In genomic region chr4:187480146-187481145, GRCh38 we compare ENCODE assay signal across 16 cellular contexts.
DNase-seq lines count a peak whose midpoint lies in the region; ATAC-seq, FAIRE-seq and TF ChIP-seq lines count a peak whose summit lies in the region.
"Had no signal": no experiment of that assay in that cellular context is flagged by ENCODE, and none has a peak within 500 bp of the region (broad histone marks: within the 10 kb centered on the region; RNA-seq: fewer than 3 reads in every experiment).

No MANE protein-coding gene starts in this region.

- H2AFZ ChIP-seq in SK-N-SH (ENCODE audit: low read depth), result peak overlapping the region; percentile 60

- H3K4me1 ChIP-seq in SK-N-SH (ENCODE audit: control insufficient read depth in 1 of 2, insufficient read depth in 2 of 2, low read depth in 1 of 2, low read length in 1 of 2) (peaks cover 0 to 23% of the 10 kb centered on the region in 2 experiments; a peak in 2 of 4 replicates), muscle layer of duodenum (ENCODE audit: control insufficient read depth in 1 of 2, insufficient read depth in 2 of 2, low read length in 2 of 2) (peaks cover 0 to 3% of the 10 kb centered on the region in 2 donors)

- POLR2A ChIA-PET in SK-N-SH (lab: Yijun Ruan, JAX), result no interaction called here

- intact Hi-C loops in left cardiac atrium (cut with DNase I), result no loop called here

- TF ChIP-seq CTCF in SK-N-SH (IDR thresholded peaks at IDR 0.05), result no peak
- TF ChIP-seq CTCF in bronchial epithelial cell (IDR thresholded peaks at IDR 0.05; ENCODE audit: insufficient read depth, low read length, severe bottlenecking), result no peak

- CTCF ChIA-PET in SK-N-SH (lab: Yijun Ruan, JAX), result no interaction called here

- H4K20me1 ChIP-seq in SK-N-SH (ENCODE audit: insufficient read depth), result no peaks in the 10 kb centered on the region

- H3K27me3 ChIP-seq in SK-N-SH (ENCODE audit: insufficient read depth) (no peaks in the 10 kb centered on the region), bronchial epithelial cell (ENCODE audit: control insufficient read depth, insufficient read depth, low read length) (peaks cover 2% of the 10 kb centered on the region), muscle layer of duodenum (ENCODE audit: low read depth, low read length) (no peaks in the 10 kb centered on the region)
- H3K27me3 ChIP-seq: suprapubic skin had no signal

- no peaks in the 10 kb centered on the region for H3K9me2 ChIP-seq in SK-N-SH

- WGBS in SK-N-SH (ENCODE audit: low lambda C conversion rate), result 35% methylated on average over 9 of the region's 9 CpGs

- H3K27ac ChIP-seq in SK-N-SH (ENCODE audit: low read depth in 2 of 2, low read length in 1 of 2), result peak overlapping the region in 1 of 2 experiments; percentile 94; a peak in 2 of 4 replicates
- peak overlapping the region; percentile 22 for H3K27ac ChIP-seq in muscle layer of duodenum (ENCODE audit: low read length)
- H3K27ac ChIP-seq: suprapubic skin had no signal

- H3K9me3 ChIP-seq in SK-N-SH (no peaks in the 10 kb centered on the region), muscle layer of duodenum (ENCODE audit: control insufficient read depth in 1 of 2, low read length in 2 of 2) (no peaks in the 10 kb centered on the region)
- H3K9me3 ChIP-seq: suprapubic skin had no signal

- H3K79me2 ChIP-seq in SK-N-SH (ENCODE audit: insufficient read depth), result no peaks in the 10 kb centered on the region

- H3K36me3 ChIP-seq in SK-N-SH (replicated peaks in 1 of 2; ENCODE audit: control insufficient read depth in 1 of 2, insufficient read depth in 2 of 2, low read length in 1 of 2), result no peaks in the 10 kb centered on the region
- no peaks in the 10 kb centered on the region for H3K36me3 ChIP-seq in bronchial epithelial cell (ENCODE audit: control insufficient read depth, insufficient read depth, low read length)
- no peaks in the 10 kb centered on the region for H3K36me3 ChIP-seq in muscle layer of duodenum (ENCODE audit: control insufficient read depth in 1 of 2, insufficient read depth in 2 of 2, low read length in 2 of 2)
- H3K36me3 ChIP-seq: suprapubic skin had no signal

- no peak for FAIRE-seq in bronchial epithelial cell (lab: Jason Lieb, UNC)

- ATAC-seq in SK-N-SH treated with all-trans-retinoic acid at 6 μM for 48 hours (no peak; the same call in 2 of the 3 replicates), GM18517 (IDR thresholded peaks at IDR 0.05; ENCODE audit: unreplicated experiment) (no peak), left cardiac atrium (no peak)
- ATAC-seq: activated CD4-positive, CD25-positive, alpha-beta regulatory T cell treated with anti-CD3 and anti-CD28 coated beads, Interleukin-2, amount 50 U/mL, for 24 hours had no signal

- no peak for TF ChIP-seq EP300 in SK-N-SH (IDR thresholded peaks at IDR 0.05; ENCODE audit: borderline replicate concordance in 1 of 2, low read depth in 1 of 2, low read length in 1 of 2)

- no peak for DNase-seq in SK-N-SH
- DNase-seq in bronchial epithelial cell (ENCODE audit: low read depth), result peak; percentile 85
- DNase-seq in left cardiac atrium, result no peak
- DNase-seq in medulla oblongata (ENCODE audit: extremely low spot score), result no peak
- DNase-seq in ecto neural progenitor cell (ENCODE audit: low spot score), result no peak
- DNase-seq: 8988T; activated T-cell treated with anti-CD3 and anti-CD28 coated beads, Interleukin-2, amount 50 U/mL, for 1 hour; glutamatergic neuron; Karpas-422; NCI-H2107; nephron progenitor cell had no signal

- peak overlapping the region; percentile 61; the same call in 1 of the 2 replicates for H3K4me2 ChIP-seq in SK-N-SH

- H3K4me3 ChIP-seq in SK-N-SH (ENCODE audit: low read depth in 2 of 2, low read length in 1 of 2), result no peak overlapping the region
- H3K4me3 ChIP-seq in bronchial epithelial cell (ENCODE audit: low read depth, low read length), result no peak overlapping the region
- no peak overlapping the region for H3K4me3 ChIP-seq in muscle layer of duodenum (ENCODE audit: low read depth in 1 of 2, low read length in 2 of 2)
- H3K4me3 ChIP-seq: suprapubic skin had no signal

- peaks cover 23% of the 10 kb centered on the region for H3F3A ChIP-seq in SK-N-SH (replicated peaks; ENCODE audit: insufficient read depth)

- TF ChIP-seq RAD21 in SK-N-SH (IDR thresholded peaks at IDR 0.05; ENCODE audit: low read length), result no peak

- H3K9ac ChIP-seq in SK-N-SH, result peak overlapping the region; percentile 13; the same call in 1 of the 2 replicates

TF ChIP-seq in SK-N-SH, 30 proteins besides CTCF, POLR2A, EP300 and RAD21:
- TF ChIP-seq MXI1 (IDR thresholded peaks at IDR 0.05; ENCODE audit: low read depth, low read length), result no peak
- TF ChIP-seq FOSL2 (IDR thresholded peaks at IDR 0.05; ENCODE audit: borderline replicate concordance, low read depth), result peak; percentile 5; the same call in 1 of the 2 replicates

TF ChIP-seq in SK-N-SH treated with all-trans-retinoic acid at 6 μM for 48 hours, 23 proteins besides CTCF, POLR2A, EP300 and RAD21:
- TF ChIP-seq OSR1 (CRISPR knock-in tag; IDR thresholded peaks at IDR 0.05) (no peak), ESRRG (CRISPR knock-in tag; IDR thresholded peaks at IDR 0.05) (no peak), TOX (CRISPR knock-in tag; IDR thresholded peaks at IDR 0.05; ENCODE audit: borderline replicate concordance) (no peak), SNAI2 (CRISPR knock-in tag; IDR thresholded peaks at IDR 0.05) (no peak), ZNF565 (CRISPR knock-in tag; conservative IDR thresholded peaks at IDR 0.05; ENCODE audit: low read depth) (no peak), ZFP30 (CRISPR knock-in tag; IDR thresholded peaks at IDR 0.05) (no peak), CREB5 (CRISPR knock-in tag; IDR thresholded peaks at IDR 0.05; ENCODE audit: low read depth) (no peak), ZNF70 (CRISPR knock-in tag; IDR thresholded peaks at IDR 0.05) (no peak), PPARA (CRISPR knock-in tag; IDR thresholded peaks at IDR 0.05; ENCODE audit: borderline replicate concordance) (no peak), ZC3H10 (CRISPR knock-in tag; IDR thresholded peaks at IDR 0.05) (no peak)
